In the genomic region with DNA sequence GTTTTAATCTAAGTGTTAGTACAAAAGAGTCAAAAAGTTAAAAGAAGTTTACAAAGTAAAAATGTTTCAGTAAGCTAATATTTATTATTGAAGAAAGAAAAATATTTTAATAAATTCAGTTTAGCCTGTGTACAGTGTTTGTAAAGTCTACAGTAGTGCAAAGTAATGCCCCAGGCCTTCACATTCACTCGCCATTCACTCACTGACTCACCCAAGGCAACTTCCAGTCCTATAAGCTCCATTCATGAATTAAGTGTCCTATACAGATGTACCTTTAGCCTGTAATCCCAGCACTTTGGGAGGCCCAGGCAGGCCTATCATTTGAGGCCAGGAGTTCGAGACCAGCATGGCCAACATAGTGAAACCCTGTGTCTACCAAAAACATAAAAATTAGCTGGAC, we compare ENCODE assay signal across 24 cellular contexts.
"Had no signal": no experiment of that assay in that cellular context is flagged by ENCODE, and none has a peak within 500 bp of the region (broad histone marks: within the 10 kb centered on the region; RNA-seq: fewer than 3 reads in every experiment).

No MANE protein-coding gene starts in this region.

- H3K27ac ChIP-seq: esophagus squamous epithelium, lower lobe of right lung, neutrophil, pancreas, right lobe of liver, stomach had no signal

- H3K36me3 ChIP-seq: esophagus squamous epithelium, lower lobe of right lung, neutrophil, pancreas, right lobe of liver, stomach had no signal

- H3K9me3 Mint-ChIP-seq: activated CD8-positive, alpha-beta T cell treated with anti-CD3 and anti-CD28 coated beads for 36 hours; activated naive CD4-positive, alpha-beta T cell treated with anti-CD3 and anti-CD28 coated beads for 36 hours; dendritic cell treated with granulocyte-macrophage colony-stimulating factor and Interleukin-4, amounts not matched to agents 40 ng/mL and 50 ng/mL, for 4 days; natural killer cell treated with Interleukin-12 subunit alpha and Interleukin-12 subunit beta and Interleukin-15 and Interleukin-18, amount 100 ng/mL, for 72 hours; T-helper 2 cell treated with Interferon-gamma antibody and Interleukin-4, amounts not matched to agents 5 μg/mL and 100 μg/mL, for 36 hours; WTC11 had no signal

- H3K9me3 ChIP-seq: esophagus squamous epithelium, lower lobe of right lung, neutrophil, pancreas, right lobe of liver, stomach had no signal

- H3K27ac Mint-ChIP-seq: activated CD8-positive, alpha-beta T cell treated with anti-CD3 and anti-CD28 coated beads for 36 hours; activated naive CD4-positive, alpha-beta T cell treated with anti-CD3 and anti-CD28 coated beads for 36 hours; dendritic cell treated with granulocyte-macrophage colony-stimulating factor and Interleukin-4, amounts not matched to agents 40 ng/mL and 50 ng/mL, for 4 days; natural killer cell treated with Interleukin-12 subunit alpha and Interleukin-12 subunit beta and Interleukin-15 and Interleukin-18, amount 100 ng/mL, for 72 hours; T-helper 2 cell treated with Interferon-gamma antibody and Interleukin-4, amounts not matched to agents 5 μg/mL and 100 μg/mL, for 36 hours; WTC11 had no signal

- H3K27me3 ChIP-seq: esophagus squamous epithelium, neutrophil, pancreas, right lobe of liver, stomach had no signal

- H3K4me1 ChIP-seq: esophagus squamous epithelium, lower lobe of right lung, pancreas, right lobe of liver, stomach had no signal

- H3K36me3 Mint-ChIP-seq: natural killer cell treated with Interleukin-12 subunit alpha and Interleukin-12 subunit beta and Interleukin-15 and Interleukin-18, amount 100 ng/mL, for 72 hours; WTC11 had no signal

- H3K4me3 ChIP-seq: esophagus squamous epithelium, lower lobe of right lung, pancreas, right lobe of liver, stomach had no signal

- H3K4me3 Mint-ChIP-seq: activated CD8-positive, alpha-beta T cell treated with anti-CD3 and anti-CD28 coated beads for 36 hours; activated naive CD4-positive, alpha-beta T cell treated with anti-CD3 and anti-CD28 coated beads for 36 hours; dendritic cell treated with granulocyte-macrophage colony-stimulating factor and Interleukin-4, amounts not matched to agents 40 ng/mL and 50 ng/mL, for 4 days; natural killer cell treated with Interleukin-12 subunit alpha and Interleukin-12 subunit beta and Interleukin-15 and Interleukin-18, amount 100 ng/mL, for 72 hours; T-helper 2 cell treated with Interferon-gamma antibody and Interleukin-4, amounts not matched to agents 5 μg/mL and 100 μg/mL, for 36 hours; WTC11 had no signal

- ATAC-seq: activated CD8-positive, alpha-beta T cell treated with anti-CD3 and anti-CD28 coated beads for 36 hours; left colon; lower lobe of right lung; natural killer cell treated with Interleukin-12 subunit alpha and Interleukin-12 subunit beta and Interleukin-15 and Interleukin-18, amount 100 ng/mL, for 72 hours; pancreas; right lobe of liver; WTC11 had no signal

- DNase-seq: activated CD4-positive, alpha-beta T cell treated with anti-CD3 and anti-CD28 coated beads for 4 hours; activated CD8-positive, alpha-beta T cell treated with anti-CD3 and anti-CD28 coated beads for 36 hours; activated naive CD4-positive, alpha-beta T cell treated with anti-CD3 and anti-CD28 coated beads for 36 hours; activated T-cell treated with anti-CD3 and anti-CD28 coated beads, Interleukin-2, amount 50 U/mL, for 1 hour; aorta; cerebellar nuclear complex; effector CD8-positive, alpha-beta T cell; esophagus squamous epithelium; glutamatergic neuron; hippocampal formation; islet precursor cell; left colon; lower lobe of right lung; pancreas; right lobe of liver; small intestine; stimulated activated CD4-positive, alpha-beta T cell treated with anti-CD3 and anti-CD28 coated beads, Interleukin-4, amount 100 ng/mL, for 1 hour; stomach; trophoblast cell had no signal

- H3K27me3 Mint-ChIP-seq: activated CD8-positive, alpha-beta T cell treated with anti-CD3 and anti-CD28 coated beads for 36 hours; dendritic cell treated with granulocyte-macrophage colony-stimulating factor and Interleukin-4, amounts not matched to agents 40 ng/mL and 50 ng/mL, for 4 days had no signal

- H3K4me1 Mint-ChIP-seq: WTC11 had no signal
